ENCODE assay signal across 8 cellular contexts in the genomic region with DNA sequence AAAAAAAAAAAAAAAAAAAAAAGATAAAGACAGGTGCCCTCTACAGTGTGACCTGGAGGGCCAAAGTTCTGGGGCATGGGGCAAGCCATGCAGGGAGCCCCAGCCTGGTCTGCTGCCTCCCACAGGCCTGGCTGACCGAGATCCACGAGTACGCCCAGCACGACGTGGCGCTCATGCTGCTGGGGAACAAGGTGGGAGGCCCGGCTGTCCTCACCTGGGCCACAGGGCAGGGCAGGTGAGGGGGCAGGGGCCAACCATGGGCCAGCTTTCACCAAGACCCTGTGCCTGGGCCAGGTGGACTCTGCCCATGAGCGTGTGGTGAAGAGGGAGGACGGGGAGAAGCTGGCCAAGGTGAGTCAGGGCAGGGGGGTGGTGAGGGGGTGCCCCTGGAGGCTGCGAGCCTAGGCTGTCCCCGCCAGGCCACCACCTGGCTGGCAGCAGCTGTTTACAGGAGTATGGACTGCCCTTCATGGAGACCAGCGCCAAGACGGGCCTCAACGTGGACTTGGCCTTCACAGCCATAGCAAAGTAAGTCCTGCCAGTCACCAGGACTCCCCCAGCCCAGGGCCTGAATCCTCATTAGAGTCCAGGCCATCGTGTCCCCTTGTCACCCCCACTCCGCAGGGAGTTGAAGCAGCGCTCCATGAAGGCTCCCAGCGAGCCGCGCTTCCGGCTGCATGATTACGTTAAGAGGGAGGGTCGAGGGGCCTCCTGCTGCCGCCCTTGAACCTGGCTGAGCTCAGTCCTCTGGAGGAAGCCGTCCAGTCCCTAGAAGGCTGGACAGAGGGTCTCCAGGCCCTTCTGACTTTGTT. TPM values are rescaled to one million over a fixed set of nuclear protein-coding genes. Genes with fewer than 3 reads are reported as not detected.
DNase-seq lines count a peak whose midpoint lies in the region; ATAC-seq and TF ChIP-seq lines count a peak whose summit lies in the region.

No MANE protein-coding gene starts in this region.

- 15 to 23% (median 20%) methylated on average over 22 to 25 of the region's 25 CpGs for WGBS in stomach, 5 donors

- intact Hi-C loops in stomach (cut with DNase I; ENCODE audit: low total_unique reads): loop anchor here (5.0 kb wide), 1 partner anchor 131 kb away; no protein-coding TSS in a partner anchor

- no peaks in the 10 kb centered on the region for H3K9me3 ChIP-seq in stomach

- TF ChIP-seq EP300 in stomach (IDR thresholded peaks at IDR 0.05): no peak

- peak overlapping the region; percentile 60 to 97 (median 83) for H3K27ac ChIP-seq in stomach

- DNase-seq in EL (peak; percentile 43), LHCN-M2 (ENCODE audit: low read depth) (peak; percentile 17), kidney epithelial cell (ENCODE audit: low read depth) (no peak), stomach (peak; percentile 48), CD1c-positive myeloid dendritic cell (ENCODE audit: extremely low spot score) (no peak), amniotic stem cell (lab: John Stamatoyannopoulos, UW) (no peak)
- DNase-seq in activated naive CD4-positive, alpha-beta T cell treated with anti-CD3 and anti-CD28 coated beads, Interleukin-2, amount 50 U/mL, for 72 hours (ENCODE audit: low spot score in 2 of 2): no peak

- TF ChIP-seq POLR2A in stomach (IDR thresholded peaks at IDR 0.05): no peak

- H3K27ac Mint-ChIP-seq in activated naive CD4-positive, alpha-beta T cell treated with anti-CD3 and anti-CD28 coated beads, Interleukin-2, amount 50 U/mL, for 72 hours: peak overlapping the region; percentile 78 to 98

- H3K4me1 ChIP-seq in stomach: peaks cover 75 to 91% (median 89%) of the 10 kb centered on the region in 4 donors

- H3K36me3 ChIP-seq in kidney epithelial cell (ENCODE audit: control insufficient read depth, insufficient read depth, low read length) (peaks cover 10% of the 10 kb centered on the region), stomach (peaks cover 8 to 13% (median 12%) of the 10 kb centered on the region in 4 donors)

- no peak for ATAC-seq in activated naive CD4-positive, alpha-beta T cell treated with anti-CD3 and anti-CD28 coated beads, Interleukin-2, amount 50 U/mL, for 72 hours
- ATAC-seq in GM21786 (IDR thresholded peaks at IDR 0.05; ENCODE audit: unreplicated experiment): no peak

- H3K27me3 ChIP-seq in kidney epithelial cell (ENCODE audit: control insufficient read depth, insufficient read depth, low read length) (no peaks in the 10 kb centered on the region), stomach (peaks cover 0 to 4% (median 0%) of the 10 kb centered on the region in 3 donors)

- peaks cover 31 to 39% of the 10 kb centered on the region in 2 donors for H3K36me3 Mint-ChIP-seq in activated naive CD4-positive, alpha-beta T cell treated with anti-CD3 and anti-CD28 coated beads, Interleukin-2, amount 50 U/mL, for 72 hours

- no peak for TF ChIP-seq CTCF in kidney epithelial cell (IDR thresholded peaks at IDR 0.05; ENCODE audit: insufficient read depth, low read length, poor library complexity, severe bottlenecking)
- TF ChIP-seq CTCF in stomach (IDR thresholded peaks at IDR 0.05): no peak

- no peaks in the 10 kb centered on the region for H3K9me3 Mint-ChIP-seq in activated naive CD4-positive, alpha-beta T cell treated with anti-CD3 and anti-CD28 coated beads, Interleukin-2, amount 50 U/mL, for 72 hours

- H3K4me3 ChIP-seq in kidney epithelial cell (ENCODE audit: low read depth, low read length) (peak overlapping the region; percentile 99), stomach (peak overlapping the region; percentile 65 to 90 (median 84))

RNA-seq across cellular contexts. Expression of a gene that starts 2.7 kb away (rescaled TPM):
- total RNA-seq in LHCN-M2 (2014; rRNA removed) (125 and 134 TPM in 2 replicates), kidney epithelial cell (82.7 and 83.9 TPM in 2 replicates), stomach (100 to 1,000 TPM in 1 of 5 donors, 10 to 100 TPM in 4; 20.9 to 204 (median 58.9) TPM)
- polyA plus RNA-seq in LHCN-M2 (2012): 96.9 TPM
- total RNA-seq in activated naive CD4-positive, alpha-beta T cell treated with anti-CD3 and anti-CD28 coated beads, Interleukin-2, amount 50 U/mL, for 72 hours: 10 to 100 TPM; 67.7 to 92.0 TPM
- polyA plus RNA-seq in stomach: 10 to 100 TPM; 27.1 to 39.5 (median 37.3) TPM

RNA-seq across cellular contexts. Expression of a gene that starts 4.5 kb away (rescaled TPM):
- total RNA-seq in LHCN-M2 (2014; rRNA removed): 1.6 and 2.0 TPM in 2 replicates
- polyA plus RNA-seq in LHCN-M2 (2012): 2.2 TPM
- total RNA-seq in activated naive CD4-positive, alpha-beta T cell treated with anti-CD3 and anti-CD28 coated beads, Interleukin-2, amount 50 U/mL, for 72 hours: under 1 TPM in 1 of 2 donors, not detected in 1; 0.80 TPM
- 0.54 and 0.68 TPM in 2 replicates for total RNA-seq in kidney epithelial cell
- 100 to 1,000 TPM in 1 of 5 donors, 10 to 100 TPM in 1, not detected in 3; 27.2 to 114 TPM for total RNA-seq in stomach
- 10 to 100 TPM; 15.1 to 63.4 (median 20.3) TPM for polyA plus RNA-seq in stomach

RNA-seq across cellular contexts. Expression of a gene that starts 17.2 kb away (rescaled TPM):
- total RNA-seq in LHCN-M2 (2014; rRNA removed) (83.5 and 99.2 TPM in 2 replicates), kidney epithelial cell (85.6 and 102 TPM in 2 replicates), stomach (100 to 1,000 TPM in 3 of 5 donors, 10 to 100 TPM in 2; 88.5 to 776 (median 459) TPM)
- polyA plus RNA-seq in LHCN-M2 (2012): 30.2 TPM
- 10 to 100 TPM; 77.0 to 87.6 TPM for total RNA-seq in activated naive CD4-positive, alpha-beta T cell treated with anti-CD3 and anti-CD28 coated beads, Interleukin-2, amount 50 U/mL, for 72 hours
- polyA plus RNA-seq in stomach: 10 to 100 TPM; 10.4 to 58.9 (median 22.7) TPM

RNA-seq across cellular contexts. Expression of a gene that starts 43.5 kb away (rescaled TPM):
- total RNA-seq in LHCN-M2 (2014; rRNA removed) (0.06 and 0.29 TPM in 2 replicates), kidney epithelial cell (0.07 and 0.08 TPM in 2 replicates), stomach (under 1 TPM in 1 of 5 donors, not detected in 4; 0.73 TPM)
- polyA plus RNA-seq in LHCN-M2 (2012): 0.19 TPM
- 10 to 100 TPM in 1 of 2 donors, under 1 TPM in 1; 0.77 to 11.3 TPM for total RNA-seq in activated naive CD4-positive, alpha-beta T cell treated with anti-CD3 and anti-CD28 coated beads, Interleukin-2, amount 50 U/mL, for 72 hours
- under 1 TPM; 0.15 to 0.55 (median 0.19) TPM for polyA plus RNA-seq in stomach

RNA-seq across cellular contexts. Expression of a gene that starts 52.4 kb away (rescaled TPM):
- total RNA-seq in LHCN-M2 (2014; rRNA removed): 27.3 and 38.1 TPM in 2 replicates
- 54.0 TPM for polyA plus RNA-seq in LHCN-M2 (2012)
- total RNA-seq in activated naive CD4-positive, alpha-beta T cell treated with anti-CD3 and anti-CD28 coated beads, Interleukin-2, amount 50 U/mL, for 72 hours: 10 to 100 TPM; 49.5 to 52.2 TPM
- 77.2 and 102 TPM in 2 replicates for total RNA-seq in kidney epithelial cell
- total RNA-seq in stomach: 100 to 1,000 TPM in 1 of 5 donors, 10 to 100 TPM in 3, 1 to 10 TPM in 1; 7.5 to 235 (median 56.2) TPM
- polyA plus RNA-seq in stomach: 10 to 100 TPM; 46.8 to 68.1 (median 55.3) TPM

Comparison
In these comparisons a context has a peak if more than half of its experiments do, and no peak if none do; other contexts are left out.
1. DNase-seq: peak in EL (single experiment), LHCN-M2 (single experiment) and stomach (single experiment); none in activated naive CD4-positive, alpha-beta T cell treated with anti-CD3 and anti-CD28 coated beads, Interleukin-2, amount 50 U/mL, for 72 hours (0 of 2), kidney epithelial cell (single experiment), CD1c-positive myeloid dendritic cell (single experiment) and amniotic stem cell (single experiment).